Comparison of ENCODE assay signal across 16 cellular contexts in the genomic region with DNA sequence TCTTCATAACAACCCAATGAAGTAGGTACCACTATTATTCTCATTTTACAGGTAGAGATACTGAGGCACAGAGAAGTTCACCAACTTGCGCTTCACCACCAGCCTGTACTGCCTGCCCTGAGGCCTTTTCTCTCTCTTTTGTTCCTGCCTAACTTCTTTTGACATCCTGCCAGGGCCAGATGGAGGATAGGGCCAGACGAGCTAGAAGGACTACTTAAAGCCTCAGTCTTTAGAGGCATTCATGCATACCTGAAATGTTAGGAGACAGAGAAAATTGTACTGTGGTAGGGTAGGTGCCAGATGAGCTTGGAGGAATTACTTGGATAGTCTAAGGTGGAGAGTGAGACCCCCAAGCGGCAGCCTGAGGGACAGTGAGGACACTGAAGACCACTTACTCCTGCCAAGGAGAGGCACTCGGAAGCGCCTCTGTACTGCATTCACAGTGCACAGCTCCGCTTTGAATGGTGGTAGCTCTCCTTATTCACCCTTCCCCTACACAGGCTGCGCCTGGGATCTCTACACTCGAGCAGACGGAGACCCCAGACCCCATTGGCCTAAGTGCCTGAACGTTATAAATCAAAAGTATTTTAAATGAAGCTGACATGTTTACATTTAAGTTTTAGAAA. TPM values are rescaled to one million over a fixed set of nuclear protein-coding genes. Genes with fewer than 3 reads are reported as not detected.
DNase-seq lines count a peak whose midpoint lies in the region; ATAC-seq and TF ChIP-seq lines count a peak whose summit lies in the region.
"Had no signal": no experiment of that assay in that cellular context is flagged by ENCODE, and none has a peak within 500 bp of the region (broad histone marks: within the 10 kb centered on the region; RNA-seq: fewer than 3 reads in every experiment).

No MANE protein-coding gene starts in this region.

- DNase-seq in activated CD8-positive, alpha-beta memory T cell treated with anti-CD3 and anti-CD28 coated beads, Interleukin-2, amount 50 U/mL, for 48 hours: peak; percentile 47
- no peak for DNase-seq in activated CD8-positive, alpha-beta memory T cell treated with anti-CD3 and anti-CD28 coated beads, Interleukin-2, amount 10 ng/mL, durations not matched to agents 7 days and 5 days
- DNase-seq in NCI-H69 (lab: John Stamatoyannopoulos, UW): peak; percentile 89
- peak; percentile 8 for DNase-seq in testis
- no peak for DNase-seq in stimulated activated CD4-positive, alpha-beta T cell treated with anti-CD3 and anti-CD28 coated beads, Interleukin-4, amount 100 ng/mL, for 24 hours
- no peak for DNase-seq in HUDEP-2 (lab: John Stamatoyannopoulos, UW; ENCODE audit: unreplicated experiment in 76 of 76)
- DNase-seq: Right ventricle myocardium superior, small intestine, T1000 had no signal

- CTCF ChIA-PET in activated CD8-positive, alpha-beta memory T cell treated with anti-CD3 and anti-CD28 coated beads, Interleukin-2, amount 10 ng/mL, durations not matched to agents 7 days and 5 days (lab: Charles Lee): interaction anchor here (0.7 to 1.0 kb wide), 2 partner anchors 26 to 89 kb away, joined by 3 read pairs; no protein-coding TSS in a partner anchor

- no peak overlapping the region for H3K4me3 Mint-ChIP-seq in activated CD8-positive, alpha-beta memory T cell treated with anti-CD3 and anti-CD28 coated beads, Interleukin-2, amount 10 ng/mL, durations not matched to agents 7 days and 5 days
- H3K4me3 Mint-ChIP-seq: activated naive CD8-positive, alpha-beta T cell had no signal

- 82 to 83% methylated on average over 10 of the region's 10 CpGs for WGBS in testis, 2 donors

- no peaks in the 10 kb centered on the region for H3K9me3 Mint-ChIP-seq in activated CD8-positive, alpha-beta memory T cell treated with anti-CD3 and anti-CD28 coated beads, Interleukin-2, amount 10 ng/mL, durations not matched to agents 7 days and 5 days (ENCODE audit: low read depth)

- H3K9me3 ChIP-seq in testis: no peaks in the 10 kb centered on the region
- H3K9me3 ChIP-seq: thoracic aorta had no signal

- H3K36me3 Mint-ChIP-seq in activated CD8-positive, alpha-beta memory T cell treated with anti-CD3 and anti-CD28 coated beads, Interleukin-2, amount 10 ng/mL, durations not matched to agents 7 days and 5 days: no peaks in the 10 kb centered on the region
- H3K36me3 Mint-ChIP-seq: activated naive CD8-positive, alpha-beta T cell had no signal

- no peak overlapping the region for H3K27ac Mint-ChIP-seq in activated CD8-positive, alpha-beta memory T cell treated with anti-CD3 and anti-CD28 coated beads, Interleukin-2, amount 10 ng/mL, durations not matched to agents 7 days and 5 days
- H3K27ac Mint-ChIP-seq: activated naive CD8-positive, alpha-beta T cell had no signal

- H3K36me3 ChIP-seq in testis (ENCODE audit: low read depth, missing control alignments): no peaks in the 10 kb centered on the region
- H3K36me3 ChIP-seq: thoracic aorta had no signal

- no peaks in the 10 kb centered on the region for H3K4me1 ChIP-seq in testis

- H3K4me1 Mint-ChIP-seq in activated CD8-positive, alpha-beta memory T cell treated with anti-CD3 and anti-CD28 coated beads, Interleukin-2, amount 10 ng/mL, durations not matched to agents 7 days and 5 days: peaks cover 7% of the 10 kb centered on the region

- H3K27me3 Mint-ChIP-seq in activated CD8-positive, alpha-beta memory T cell treated with anti-CD3 and anti-CD28 coated beads, Interleukin-2, amount 10 ng/mL, durations not matched to agents 7 days and 5 days: peaks cover 4% of the 10 kb centered on the region
- H3K27me3 Mint-ChIP-seq: activated naive CD8-positive, alpha-beta T cell had no signal

- H3K27me3 ChIP-seq in testis: no peaks in the 10 kb centered on the region

- no peak for ATAC-seq in activated CD8-positive, alpha-beta memory T cell treated with anti-CD3 and anti-CD28 coated beads, Interleukin-2, amount 10 ng/mL, durations not matched to agents 7 days and 5 days
- ATAC-seq in esophagus mucosa: peak; percentile 48
- ATAC-seq in GM19397 (IDR thresholded peaks at IDR 0.05; ENCODE audit: unreplicated experiment): no peak

- no peak overlapping the region for H3K27ac ChIP-seq in testis
- H3K27ac ChIP-seq: thoracic aorta had no signal

- no peak overlapping the region for H3K4me3 ChIP-seq in testis
- H3K4me3 ChIP-seq: thoracic aorta had no signal

- no peak for TF ChIP-seq CTCF in testis (IDR thresholded peaks at IDR 0.05)

- intact Hi-C loops in testis (cut with DNase I; ENCODE audit: low total_unique reads): no loop called here

- TF ChIP-seq POLR2A in testis (IDR thresholded peaks at IDR 0.05): no peak

RNA-seq across cellular contexts. Expression of gene ORM1, which starts 6.2 kb away (rescaled TPM):
- not detected for total RNA-seq in activated CD8-positive, alpha-beta memory T cell treated with anti-CD3 and anti-CD28 coated beads, Interleukin-2, amount 10 ng/mL, durations not matched to agents 7 days and 5 days
- 1.6 TPM for total RNA-seq in esophagus mucosa
- not detected for total RNA-seq in testis
- 1.6 TPM for polyA plus RNA-seq in testis (ENCODE audit: insufficient read depth, low read depth, low replicate concordance)
- total RNA-seq: A673, lung microvascular endothelial cell, thoracic aorta had no signal
- polyA plus RNA-seq: neural cell had no signal

RNA-seq across cellular contexts. Expression of gene ORM2, which starts 13.0 kb away (rescaled TPM):
- total RNA-seq in activated CD8-positive, alpha-beta memory T cell treated with anti-CD3 and anti-CD28 coated beads, Interleukin-2, amount 10 ng/mL, durations not matched to agents 7 days and 5 days: not detected
- total RNA-seq in esophagus mucosa (0.36 TPM), testis (under 1 TPM in 1 of 2 donors, not detected in 1; 0.56 TPM)
- 2.3 TPM for polyA plus RNA-seq in testis (ENCODE audit: insufficient read depth, low read depth, low replicate concordance)
- total RNA-seq: A673, lung microvascular endothelial cell, Right ventricle myocardium superior, thoracic aorta had no signal
- polyA plus RNA-seq: neural cell had no signal

Comparison
In these comparisons a context has a peak if more than half of its experiments do, and no peak if none do; other contexts are left out.
1. DNase-seq: peak in activated CD8-positive, alpha-beta memory T cell treated with anti-CD3 and anti-CD28 coated beads, Interleukin-2, amount 50 U/mL, for 48 hours (single experiment), NCI-H69 (single experiment) and testis (single experiment); none in activated CD8-positive, alpha-beta memory T cell treated with anti-CD3 and anti-CD28 coated beads, Interleukin-2, amount 10 ng/mL, durations not matched to agents 7 days and 5 days (single experiment), stimulated activated CD4-positive, alpha-beta T cell treated with anti-CD3 and anti-CD28 coated beads, Interleukin-4, amount 100 ng/mL, for 24 hours (single experiment) and HUDEP-2 (0 of 76).